In the genomic region with DNA sequence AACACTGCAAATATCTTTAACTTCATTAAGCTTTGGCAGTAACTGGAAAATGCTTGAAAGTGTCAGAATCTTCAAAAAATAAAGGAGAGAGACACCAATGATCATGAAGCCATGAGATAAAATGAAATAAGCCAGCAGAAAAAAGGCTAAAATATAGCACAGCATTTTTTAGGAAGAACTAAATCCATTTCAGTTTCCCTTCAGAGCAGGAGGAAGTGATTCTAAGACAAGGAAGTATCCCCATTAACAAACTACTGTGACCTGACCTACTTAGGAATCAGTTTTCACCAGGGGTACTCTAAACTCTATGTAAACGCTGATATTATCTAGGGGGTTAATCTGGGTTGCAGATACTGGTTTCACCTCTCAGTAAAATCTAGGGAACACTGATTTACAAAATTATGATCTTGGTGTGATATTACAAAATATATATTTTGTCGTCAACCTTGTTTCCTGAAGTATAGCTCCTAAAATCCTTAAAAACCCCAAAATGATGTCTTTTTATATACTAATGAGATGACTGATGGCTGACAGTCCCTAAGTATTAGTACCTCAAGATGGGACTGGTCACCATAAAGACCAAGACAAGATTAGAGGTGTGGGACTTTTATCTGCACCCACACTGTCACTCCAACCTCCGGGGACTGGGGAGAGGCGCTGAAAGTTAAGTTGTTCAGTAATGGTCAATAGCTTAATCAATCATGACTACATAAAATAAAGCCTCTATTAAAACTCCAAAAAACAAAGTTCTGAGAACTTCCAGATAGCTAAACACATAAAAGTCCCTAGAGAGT, we compare ENCODE assay signal across 11 cellular contexts. TPM values are rescaled to one million over a fixed set of nuclear protein-coding genes. Genes with fewer than 3 reads are reported as not detected.
DNase-seq lines count a peak whose midpoint lies in the region; ATAC-seq and TF ChIP-seq lines count a peak whose summit lies in the region.
"Had no signal": no experiment of that assay in that cellular context is flagged by ENCODE, and none has a peak within 500 bp of the region (broad histone marks: within the 10 kb centered on the region; RNA-seq: fewer than 3 reads in every experiment).

No MANE protein-coding gene starts in this region.

- peak overlapping the region; percentile 59 for H3K4me3 Mint-ChIP-seq in activated CD8-positive, alpha-beta memory T cell treated with anti-CD3 and anti-CD28 coated beads, Interleukin-2, amount 10 ng/mL, durations not matched to agents 7 days and 5 days
- H3K4me3 Mint-ChIP-seq: HFFc6 had no signal

- H3K27me3 Mint-ChIP-seq in activated CD8-positive, alpha-beta memory T cell treated with anti-CD3 and anti-CD28 coated beads, Interleukin-2, amount 10 ng/mL, durations not matched to agents 7 days and 5 days: no peaks in the 10 kb centered on the region

- 72% methylated on average over 4 of the region's 4 CpGs for WGBS in esophagus muscularis mucosa
- 60 to 68% (median 62%) methylated on average over 4 of the region's 4 CpGs for WGBS in stomach, 5 donors

- H3K9ac ChIP-seq in SK-N-MC (ENCODE audit: insufficient read length): no peak overlapping the region

- no peak for DNase-seq in activated CD8-positive, alpha-beta memory T cell treated with anti-CD3 and anti-CD28 coated beads, Interleukin-2, amount 10 ng/mL, durations not matched to agents 7 days and 5 days
- no peak for DNase-seq in activated CD8-positive, alpha-beta memory T cell treated with anti-CD3 and anti-CD28 coated beads, Interleukin-2, amount 50 U/mL, for 48 hours
- DNase-seq in SK-N-MC (ENCODE audit: low read depth, low spot score) (no peak), esophagus muscularis mucosa (ENCODE audit: extremely low spot score) (no peak), stomach (no peak), mucosa of descending colon (no peak), HuH-7 (ENCODE audit: low spot score) (no peak)
- DNase-seq in stimulated activated CD4-positive, alpha-beta T cell treated with anti-CD3 and anti-CD28 coated beads, Interleukin-4, amount 100 ng/mL, for 1 hour: no peak
- DNase-seq: HFFc6, NCI-H187 had no signal

- TF ChIP-seq POLR2A in esophagus muscularis mucosa (IDR thresholded peaks at IDR 0.05; ENCODE audit: low read depth) (no peak), stomach (IDR thresholded peaks at IDR 0.05) (no peak)

- no peak for ATAC-seq in activated CD8-positive, alpha-beta memory T cell treated with anti-CD3 and anti-CD28 coated beads, Interleukin-2, amount 10 ng/mL, durations not matched to agents 7 days and 5 days
- ATAC-seq in mucosa of descending colon: no peak

- peak overlapping the region; percentile 94 for H3K27ac Mint-ChIP-seq in activated CD8-positive, alpha-beta memory T cell treated with anti-CD3 and anti-CD28 coated beads, Interleukin-2, amount 10 ng/mL, durations not matched to agents 7 days and 5 days
- H3K27ac Mint-ChIP-seq: HFFc6 had no signal

- H3K27me3 ChIP-seq in esophagus muscularis mucosa (no peaks in the 10 kb centered on the region), stomach (no peaks in the 10 kb centered on the region)

- peaks cover 11% of the 10 kb centered on the region for H3K36me3 Mint-ChIP-seq in activated CD8-positive, alpha-beta memory T cell treated with anti-CD3 and anti-CD28 coated beads, Interleukin-2, amount 10 ng/mL, durations not matched to agents 7 days and 5 days
- H3K36me3 Mint-ChIP-seq: brain had no signal

- TF ChIP-seq CTCF in esophagus muscularis mucosa (IDR thresholded peaks at IDR 0.05) (no peak), stomach (IDR thresholded peaks at IDR 0.05) (no peak), mucosa of descending colon (IDR thresholded peaks at IDR 0.05) (no peak)

- H3K9me3 ChIP-seq in SK-N-MC (ENCODE audit: low read depth, low read length): no peaks in the 10 kb centered on the region
- no peaks in the 10 kb centered on the region for H3K9me3 ChIP-seq in esophagus muscularis mucosa
- no peaks in the 10 kb centered on the region for H3K9me3 ChIP-seq in stomach
- no peaks in the 10 kb centered on the region for H3K9me3 ChIP-seq in mucosa of descending colon

- H3K27ac ChIP-seq in SK-N-MC: peak overlapping the region; percentile 12
- H3K27ac ChIP-seq in esophagus muscularis mucosa (replicated peaks in 1 of 4): peak overlapping the region; percentile 97 to 100 (median 99)
- H3K27ac ChIP-seq in stomach: peak overlapping the region in 4 of 5 donors; percentile 9 to 97 (median 94)

- H3K9me3 Mint-ChIP-seq in activated CD8-positive, alpha-beta memory T cell treated with anti-CD3 and anti-CD28 coated beads, Interleukin-2, amount 10 ng/mL, durations not matched to agents 7 days and 5 days (ENCODE audit: low read depth): no peaks in the 10 kb centered on the region
- H3K9me3 Mint-ChIP-seq: HFFc6 had no signal

- CTCF ChIA-PET in activated CD8-positive, alpha-beta memory T cell treated with anti-CD3 and anti-CD28 coated beads, Interleukin-2, amount 10 ng/mL, durations not matched to agents 7 days and 5 days (lab: Charles Lee): interaction anchor here (0.6 to 2.5 kb wide), 8 partner anchors 7 to 207 kb away, joined by 3 to 8 read pairs (median 3); a partner anchor contains a TSS

- intact Hi-C loops in esophagus muscularis mucosa (cut with DNase I): loop anchor here (2.0 kb wide), 1 partner anchor 161 kb away; no protein-coding TSS in a partner anchor
- intact Hi-C loops in stomach (cut with DNase I; ENCODE audit: low total_unique reads): loop anchor here (10.0 kb wide), 1 partner anchor 161 kb away; no protein-coding TSS in a partner anchor
- intact Hi-C loops in mucosa of descending colon (cut with DNase I, micrococcal nuclease): no loop called here

- H3K4me1 Mint-ChIP-seq in activated CD8-positive, alpha-beta memory T cell treated with anti-CD3 and anti-CD28 coated beads, Interleukin-2, amount 10 ng/mL, durations not matched to agents 7 days and 5 days: peaks cover 43% of the 10 kb centered on the region

- H3K4me3 ChIP-seq in SK-N-MC (no peak overlapping the region), esophagus muscularis mucosa (no peak overlapping the region), stomach (no peak overlapping the region), mucosa of descending colon (no peak overlapping the region)

- H3K4me1 ChIP-seq in esophagus muscularis mucosa (peaks cover 26 to 37% (median 33%) of the 10 kb centered on the region in 4 donors), stomach (peaks cover 26 to 45% (median 37%) of the 10 kb centered on the region in 4 donors), mucosa of descending colon (ENCODE audit: low read depth) (peaks cover 16% of the 10 kb centered on the region)

- no peak for TF ChIP-seq EP300 in esophagus muscularis mucosa (IDR thresholded peaks at IDR 0.05)
- TF ChIP-seq EP300 in stomach (IDR thresholded peaks at IDR 0.05): no peak

- H3K36me3 ChIP-seq in SK-N-MC (ENCODE audit: insufficient read depth, low read length): no peaks in the 10 kb centered on the region
- H3K36me3 ChIP-seq in esophagus muscularis mucosa: no peaks in the 10 kb centered on the region
- H3K36me3 ChIP-seq in stomach: no peaks in the 10 kb centered on the region
- H3K36me3 ChIP-seq in mucosa of descending colon (ENCODE audit: low read depth): no peaks in the 10 kb centered on the region

RNA-seq across cellular contexts. Expression of a gene that starts 2.9 kb away (rescaled TPM):
- total RNA-seq in activated CD8-positive, alpha-beta memory T cell treated with anti-CD3 and anti-CD28 coated beads, Interleukin-2, amount 10 ng/mL, durations not matched to agents 7 days and 5 days: 100 to 1,000 TPM; 153 to 167 TPM
- total RNA-seq in esophagus muscularis mucosa (100 to 1,000 TPM; 177 to 317 (median 254) TPM), stomach (100 to 1,000 TPM in 1 of 5 donors, 10 to 100 TPM in 4; 52.7 to 129 (median 69.6) TPM), mucosa of descending colon (100 to 1,000 TPM in 1 of 3 donors, 10 to 100 TPM in 2; 40.9 to 176 (median 42.0) TPM)
- polyA plus RNA-seq in stomach: 10 to 100 TPM in 2 of 3 donors, 1 to 10 TPM in 1; 9.0 to 19.7 (median 10.4) TPM

RNA-seq across cellular contexts. Expression of a gene that starts 7.9 kb away (rescaled TPM):
- 10 to 100 TPM; 24.6 to 25.6 TPM for total RNA-seq in activated CD8-positive, alpha-beta memory T cell treated with anti-CD3 and anti-CD28 coated beads, Interleukin-2, amount 10 ng/mL, durations not matched to agents 7 days and 5 days
- total RNA-seq in esophagus muscularis mucosa (10 to 100 TPM; 19.9 to 34.7 (median 30.8) TPM), stomach (10 to 100 TPM in 4 of 5 donors, 1 to 10 TPM in 1; 5.3 to 37.8 (median 21.4) TPM), mucosa of descending colon (10 to 100 TPM; 39.7 to 50.1 (median 49.1) TPM)
- 1 to 10 TPM; 3.4 to 7.9 (median 6.4) TPM for polyA plus RNA-seq in stomach

Comparison
In these comparisons a context has a peak if more than half of its experiments do, and no peak if none do; other contexts are left out.
1. H3K27ac ChIP-seq: peak in every context shown above with its lines; median percentile 99 in esophagus muscularis mucosa; 94 in stomach; 12 in SK-N-MC.
2. intact Hi-C loops: an anchor here in esophagus muscularis mucosa (2.0 kb wide) and stomach (10.0 kb wide); none called in mucosa of descending colon.